ENCODE assay signal across 18 cellular contexts in the genomic region with DNA sequence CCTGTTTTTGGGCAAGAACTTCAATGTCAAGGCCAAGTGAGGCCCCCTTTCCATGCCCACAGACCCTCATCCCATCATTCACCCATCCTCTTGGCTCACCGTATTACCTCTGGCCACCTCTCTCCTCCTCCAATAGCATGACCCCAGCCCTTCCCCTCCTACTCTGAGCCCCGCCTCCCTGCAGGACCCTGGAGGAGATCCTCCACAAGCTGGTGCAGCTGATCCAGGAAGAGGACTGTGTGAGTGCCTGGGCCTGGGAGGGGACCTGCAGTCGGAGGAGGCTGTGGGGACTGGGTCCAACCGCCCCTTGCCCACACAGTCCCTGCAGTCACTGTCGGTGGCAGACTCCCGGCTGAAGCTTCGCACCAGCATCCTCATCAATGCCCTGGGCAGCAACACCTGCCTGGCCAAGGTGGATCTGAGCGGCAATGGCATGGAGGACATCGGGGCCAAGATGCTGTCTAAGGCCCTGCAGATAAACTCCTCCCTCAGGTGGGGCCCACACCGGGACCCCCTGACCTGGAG. TPM values are rescaled to one million over a fixed set of nuclear protein-coding genes. Genes with fewer than 3 reads are reported as not detected.
DNase-seq lines count a peak whose midpoint lies in the region; FAIRE-seq and TF ChIP-seq lines count a peak whose summit lies in the region.
"Had no signal": no experiment of that assay in that cellular context is flagged by ENCODE, and none has a peak within 500 bp of the region (broad histone marks: within the 10 kb centered on the region; RNA-seq: fewer than 3 reads in every experiment).

No MANE protein-coding gene starts in this region.

- POLR2A ChIA-PET in H1 (lab: Charles Lee; ENCODE audit: partially characterized antibody) (interaction anchor here (0.8 to 6.5 kb wide), 9 partner anchors 10 to 154 kb away, joined by 3 to 97 read pairs (median 14); partner anchors contain the start of genes CHMP4A and PCK2), PC-9 (lab: Charles Lee; ENCODE audit: unreplicated experiment) (interaction anchor here (0.8 to 1.6 kb wide), 2 partner anchors 35 to 88 kb away, joined by 3 read pairs; partner anchors contain the start of gene PCK2)

- H3K9me3 ChIP-seq in H1 (ENCODE audit: insufficient read depth in 2 of 2, low read depth in 1 of 2, low read length in 1 of 2): no peaks in the 10 kb centered on the region
- H3K9me3 ChIP-seq in PC-9 (ENCODE audit: insufficient read depth, low read depth): no peaks in the 10 kb centered on the region
- H3K9me3 ChIP-seq: heart right ventricle, lower lobe of right lung, stomach had no signal

- H3K4me1 ChIP-seq in H1 (replicated peaks in 1 of 4; ENCODE audit: control insufficient read depth in 3 of 4, insufficient read depth in 4 of 4, low read length in 3 of 4) (0 out of 7 replicates have a peak, but pooled peaks cover 0 to 2% (median 0%) of the 10 kb centered on the region in 4 experiments), PC-9 (replicated peaks; ENCODE audit: insufficient read depth) (no peaks in the 10 kb centered on the region)
- H3K4me1 ChIP-seq: lower lobe of right lung had no signal

- no TSS peak for BruUV-seq in PC-9 (replicated peaks; lab: Mats Ljungman, UMichigan)

- no peak overlapping the region for H3K18ac ChIP-seq in H1 (ENCODE audit: extremely low read depth, low read length)

- no peak overlapping the region for H3K27ac ChIP-seq in H1 (ENCODE audit: low read depth, low read length)
- H3K27ac ChIP-seq in PC-9: no peak overlapping the region
- H3K27ac ChIP-seq: GM23248, heart right ventricle, lower lobe of right lung, SK-N-MC, stomach had no signal

- H2AK5ac ChIP-seq in H1 (ENCODE audit: low read depth, low read length): peak overlapping the region; percentile 18; the same call in 1 of the 2 replicates

- no peak overlapping the region for H3K23ac ChIP-seq in H1 (ENCODE audit: insufficient read length)

- H3K14ac ChIP-seq in H1 (ENCODE audit: insufficient read length): no peak overlapping the region

- H2BK20ac ChIP-seq in H1 (ENCODE audit: low read length): no peak overlapping the region

- H3K9me2 ChIP-seq in PC-9 (ENCODE audit: insufficient read depth): no peaks in the 10 kb centered on the region

- no peak overlapping the region for H2BK120ac ChIP-seq in H1 (replicated peaks; ENCODE audit: low read depth, low read length)

- H3K79me1 ChIP-seq in H1 (ENCODE audit: low read depth, low read length): no peaks in the 10 kb centered on the region

- no peaks in the 10 kb centered on the region for H3K27me3 ChIP-seq in H7 (ENCODE audit: control insufficient read depth, insufficient read depth, low read length)
- H3K27me3 ChIP-seq in H1 (replicated peaks in 1 of 4; ENCODE audit: control insufficient read depth in 3 of 4, extremely low read depth in 1 of 4, insufficient read depth in 3 of 4, low read length in 3 of 4): no peaks in the 10 kb centered on the region
- H3K27me3 ChIP-seq in PC-9 (ENCODE audit: insufficient read depth, low read depth): peaks cover 24% of the 10 kb centered on the region

- peak; percentile 72 for DNase-seq in H7
- DNase-seq in H1 (ENCODE audit: low read depth in 1 of 2, low spot score in 2 of 2): no peak
- peak; percentile 54 for DNase-seq in posterior vena cava (ENCODE audit: low spot score)
- DNase-seq in GM19238 (ENCODE audit: insufficient read length, low spot score): no peak
- no peak for DNase-seq in PC-9
- DNase-seq: activated CD4-positive, CD25-positive, alpha-beta regulatory T cell; lower lobe of right lung; NCI-H2029; NCI-H446 treated with DMSO at 0.1 percent for 48 hours; stimulated activated CD4-positive, alpha-beta T cell treated with anti-CD3 and anti-CD28 coated beads, Interleukin-4, amount 100 ng/mL, for 1 hour had no signal

- no peaks in the 10 kb centered on the region for H3K23me2 ChIP-seq in H1 (ENCODE audit: low read depth, low read length)

- no peak for TF ChIP-seq RAD21 in H1 (IDR thresholded peaks at IDR 0.05 in 1 of 2, conservative IDR thresholded peaks at IDR 0.05 in 1 of 2; ENCODE audit: low read depth in 2 of 2, low read length in 2 of 2)

- H2BK5ac ChIP-seq in H1 (ENCODE audit: low read depth, low read length): 0 out of 2 replicates have a peak overlapping the region, but pooled peaks have one; percentile 35

- CTCF ChIA-PET in H1 (lab: Charles Lee; ENCODE audit: partially characterized antibody): interaction anchor here (0.6 to 9.6 kb wide), 27 partner anchors 8 to 286 kb away, joined by 3 to 234 read pairs (median 9); partner anchors contain the start of genes CIDEB, CPNE6, DCAF11 and DHRS4L2
- CTCF ChIA-PET in PC-9 (lab: Charles Lee): interaction anchor here (1.0 to 1.3 kb wide), 4 partner anchors 31 to 77 kb away, joined by 3 to 14 read pairs (median 4); partner anchors contain the start of gene PSME1

- H2AFZ ChIP-seq in H1 (ENCODE audit: low read length) (no peak overlapping the region), PC-9 (no peak overlapping the region)
- H2AFZ ChIP-seq: GM23248 had no signal

- H2BK12ac ChIP-seq in H1 (ENCODE audit: low read depth, low read length): no peak overlapping the region

- no peak overlapping the region for H2BK15ac ChIP-seq in H1 (ENCODE audit: low read length)

- H3K4me2 ChIP-seq in H1 (ENCODE audit: insufficient read depth in 1 of 2, low read depth in 2 of 2, low read length in 2 of 2) (no peak overlapping the region), PC-9 (no peak overlapping the region)
- H3K4me2 ChIP-seq: smooth muscle cell had no signal

- no peaks in the 10 kb centered on the region; the same call in 1 of the 2 replicates for H3K36me3 ChIP-seq in H7 (replicated peaks; ENCODE audit: control insufficient read depth, insufficient read depth, low read length)
- no peaks in the 10 kb centered on the region; a peak in 1 of 8 replicates for H3K36me3 ChIP-seq in H1 (ENCODE audit: control insufficient read depth in 2 of 4, insufficient read depth in 4 of 4, low read length in 3 of 4)
- no peaks in the 10 kb centered on the region for H3K36me3 ChIP-seq in PC-9 (ENCODE audit: low read depth)
- H3K36me3 ChIP-seq: heart right ventricle, lower lobe of right lung, stomach had no signal

- no peak overlapping the region for H4K5ac ChIP-seq in H1 (ENCODE audit: insufficient read length, low read depth, low read length)

- H3K4me3 ChIP-seq in H7 (ENCODE audit: insufficient read depth, low read depth, low read length) (no peak overlapping the region), H1 (ENCODE audit: extremely low read depth in 1 of 4, insufficient read depth in 2 of 4, low read depth in 3 of 4, low read length in 4 of 4) (no peak overlapping the region), PC-9 (no peak overlapping the region)
- H3K4me3 ChIP-seq: GM23248, heart right ventricle, lower lobe of right lung, SK-N-MC, smooth muscle cell, stomach had no signal

- TF ChIP-seq CTCF in H1 (IDR thresholded peaks at IDR 0.05; ENCODE audit: control extremely low read depth in 1 of 3, insufficient read depth in 1 of 3, low read depth in 1 of 3, low read length in 3 of 3): no peak
- TF ChIP-seq CTCF in PC-9 (conservative IDR thresholded peaks at IDR 0.05): no peak

- no peak overlapping the region for H3K56ac ChIP-seq in H1 (replicated peaks; ENCODE audit: insufficient read length, low read depth, low read length)

- TF ChIP-seq POLR2A in H1 (IDR thresholded peaks at IDR 0.05; ENCODE audit: control extremely low read depth in 1 of 2, low read depth in 2 of 2, low read length in 2 of 2): no peak

- no peak for FAIRE-seq in H1 (lab: Jason Lieb, UNC)

- H4K8ac ChIP-seq in H1 (ENCODE audit: extremely low read depth, insufficient read depth, low read length): no peak overlapping the region; the same call in 1 of the 2 replicates

- peaks cover 0 to 2% of the 10 kb centered on the region in 2 experiments for H4K20me1 ChIP-seq in H1 (replicated peaks in 1 of 2; ENCODE audit: control insufficient read depth in 1 of 2, insufficient read depth in 2 of 2, low read length in 2 of 2)
- no peaks in the 10 kb centered on the region for H4K20me1 ChIP-seq in PC-9 (ENCODE audit: insufficient read depth)

- no peak overlapping the region for H4K91ac ChIP-seq in H1 (replicated peaks; ENCODE audit: insufficient read length, low read length)

- WGBS in H1 (ENCODE audit: extremely low coverage in 1 of 2, insufficient coverage in 1 of 2, insufficient read length in 1 of 2, insufficient replicate concordance in 2 of 2, low coverage in 1 of 2, low lambda C conversion rate in 2 of 2, missing lambda C conversion rate in 1 of 2), 2 experiments: 88% methylated on average over 10 of the region's 10 CpGs; no CpG with 5 or more reads in 1 of the 2 experiments

- no peak overlapping the region for H3K4ac ChIP-seq in H1 (replicated peaks; ENCODE audit: insufficient read length, low read depth, low read length)

- H3F3A ChIP-seq in PC-9 (ENCODE audit: insufficient read depth, low read depth): no peaks in the 10 kb centered on the region

- no peak for TF ChIP-seq EP300 in H1 (IDR thresholded peaks at IDR 0.05; ENCODE audit: borderline replicate concordance in 1 of 2, low read depth in 2 of 2, low read length in 2 of 2)

- no peak overlapping the region for H3K9ac ChIP-seq in H1 (replicated peaks in 1 of 4; ENCODE audit: extremely low read depth in 1 of 4, low read depth in 3 of 4, low read length in 3 of 4)
- H3K9ac ChIP-seq: GM23248 had no signal

- intact Hi-C loops in posterior vena cava (cut with DNase I): no loop called here
- intact Hi-C loops in PC-9 (cut with micrococcal nuclease; ENCODE audit: unreplicated experiment): loop anchor here (1.0 to 2.0 kb wide), 5 partner anchors 31 to 238 kb away; partner anchors contain the start of genes IRF9 and TINF2

- H3K79me2 ChIP-seq in H1 (ENCODE audit: control insufficient read depth in 1 of 2, insufficient read depth in 2 of 2, low read length in 2 of 2) (no peaks in the 10 kb centered on the region), PC-9 (ENCODE audit: low read depth) (no peaks in the 10 kb centered on the region)

RNA-seq across cellular contexts. Expression of gene CARMIL3, which starts 7.2 kb away (rescaled TPM):
- 2.3 and 6.5 TPM in 2 replicates for total RNA-seq in H7 (2014; rRNA removed; shearing (Covaris generic))
- 8.5 and 9.0 TPM in 2 replicates for total RNA-seq in H1 (2021; fragmentation: NEBNext Ultra II Directional; extraction: Animal tissue kit (Norgen Biotek cat#: 25700))
- 6.0 and 7.8 TPM in 2 replicates for polyA plus RNA-seq in H1 (2011; rRNA removed)
- polyA plus RNA-seq in H1 (2011; cell fraction: cytosol; rRNA removed): 6.2 TPM
- 66.0 TPM for polyA plus RNA-seq in H1 (2011; cell fraction: nucleus; rRNA removed)
- 8.3 to 9.7 TPM (median 9.4 TPM) in 4 replicates for polyA plus RNA-seq in H1 (2012, experiment 1 of 2)
- polyA plus RNA-seq in H1 (2012, experiment 2 of 2): 4.6 TPM
- polyA plus RNA-seq in H1 (2013, experiment 1 of 2): 4.0 TPM
- 3.4 TPM for polyA plus RNA-seq in H1 (2013, experiment 2 of 2)
- polyA minus RNA-seq in H1 (2011; rRNA and poly(A)+ RNA removed): 9.5 and 11.4 TPM in 2 replicates
- 3.9 TPM for polyA minus RNA-seq in H1 (2011; cell fraction: cytosol; rRNA and poly(A)+ RNA removed)
- 17.4 TPM for polyA minus RNA-seq in H1 (2011; cell fraction: nucleus; rRNA and poly(A)+ RNA removed)
- total RNA-seq in posterior vena cava (under 1 TPM; 0.14 to 0.23 TPM), PC-9 (2021) (not detected in 2 replicates)
- total RNA-seq: GM23248, smooth muscle cell had no signal
- polyA plus RNA-seq: GM23248, smooth muscle cell had no signal

RNA-seq across cellular contexts. Expression of gene CPNE6, which starts 12.3 kb away (rescaled TPM):
- total RNA-seq in H7 (2014; rRNA removed; shearing (Covaris generic)): 0.04 TPM in 1 of 2 replicates, not detected in the other
- not detected in 2 replicates for total RNA-seq in H1 (2021; fragmentation: NEBNext Ultra II Directional; extraction: Animal tissue kit (Norgen Biotek cat#: 25700))
- 0.02 and 0.05 TPM in 2 replicates for polyA plus RNA-seq in H1 (2011; rRNA removed)
- polyA plus RNA-seq in H1 (2011; cell fraction: cytosol; rRNA removed): not detected
- polyA plus RNA-seq in H1 (2011; cell fraction: nucleus; rRNA removed): 0.81 TPM
- polyA plus RNA-seq in H1 (2012, experiment 1 of 2): not detected in 4 replicates
- polyA plus RNA-seq in H1 (2012, experiment 2 of 2): not detected
- 0.04 TPM for polyA plus RNA-seq in H1 (2013, experiment 1 of 2)
- polyA plus RNA-seq in H1 (2013, experiment 2 of 2): not detected
- 0.07 TPM in 1 of 2 replicates, not detected in the other for polyA minus RNA-seq in H1 (2011; rRNA and poly(A)+ RNA removed)
- not detected for polyA minus RNA-seq in H1 (2011; cell fraction: cytosol; rRNA and poly(A)+ RNA removed)
- polyA minus RNA-seq in H1 (2011; cell fraction: nucleus; rRNA and poly(A)+ RNA removed): not detected
- total RNA-seq in posterior vena cava (1 to 10 TPM in 1 of 2 donors, under 1 TPM in 1; 0.32 to 1.3 TPM), PC-9 (2021) (not detected in 2 replicates)
- total RNA-seq: activated CD8-positive, alpha-beta T cell treated with anti-CD3 and anti-CD28 coated beads for 36 hours; CD8-positive, alpha-beta T cell; GM23248; lower lobe of right lung; smooth muscle cell; stomach had no signal
- polyA plus RNA-seq: GM23248, heart right ventricle, immature natural killer cell, smooth muscle cell had no signal

RNA-seq across cellular contexts. Expression of gene PCK2, which starts 35.1 kb away (rescaled TPM):
- 73.7 and 80.1 TPM in 2 replicates for total RNA-seq in H7 (2014; rRNA removed; shearing (Covaris generic))
- total RNA-seq in H1 (2021; fragmentation: NEBNext Ultra II Directional; extraction: Animal tissue kit (Norgen Biotek cat#: 25700)): 79.3 and 81.9 TPM in 2 replicates
- 115 and 221 TPM in 2 replicates for polyA plus RNA-seq in H1 (2011; rRNA removed)
- 165 TPM for polyA plus RNA-seq in H1 (2011; cell fraction: cytosol; rRNA removed)
- polyA plus RNA-seq in H1 (2011; cell fraction: nucleus; rRNA removed): 263 TPM
- 63.9 to 105 TPM (median 99.4 TPM) in 4 replicates for polyA plus RNA-seq in H1 (2012, experiment 1 of 2)
- polyA plus RNA-seq in H1 (2012, experiment 2 of 2): 105 TPM
- polyA plus RNA-seq in H1 (2013, experiment 1 of 2): 67.3 TPM
- polyA plus RNA-seq in H1 (2013, experiment 2 of 2): 67.0 TPM
- polyA minus RNA-seq in H1 (2011; rRNA and poly(A)+ RNA removed): 75.2 and 96.9 TPM in 2 replicates
- 79.0 TPM for polyA minus RNA-seq in H1 (2011; cell fraction: cytosol; rRNA and poly(A)+ RNA removed)
- 63.1 TPM for polyA minus RNA-seq in H1 (2011; cell fraction: nucleus; rRNA and poly(A)+ RNA removed)
- total RNA-seq in posterior vena cava (10 to 100 TPM; 18.8 to 27.4 TPM), PC-9 (2021) (77.4 and 113 TPM in 2 replicates)

RNA-seq across cellular contexts. Expression of gene DCAF11, which starts 55.6 kb away (rescaled TPM):
- total RNA-seq in H7 (2014; rRNA removed; shearing (Covaris generic)): 70.4 and 90.1 TPM in 2 replicates
- total RNA-seq in H1 (2021; fragmentation: NEBNext Ultra II Directional; extraction: Animal tissue kit (Norgen Biotek cat#: 25700)): 63.6 and 67.2 TPM in 2 replicates
- 60.4 and 74.6 TPM in 2 replicates for polyA plus RNA-seq in H1 (2011; rRNA removed)
- 80.4 TPM for polyA plus RNA-seq in H1 (2011; cell fraction: cytosol; rRNA removed)
- polyA plus RNA-seq in H1 (2011; cell fraction: nucleus; rRNA removed): 82.9 TPM
- 58.7 to 73.6 TPM (median 70.9 TPM) in 4 replicates for polyA plus RNA-seq in H1 (2012, experiment 1 of 2)
- 77.2 TPM for polyA plus RNA-seq in H1 (2012, experiment 2 of 2)
- 30.0 TPM for polyA plus RNA-seq in H1 (2013, experiment 1 of 2)
- 30.0 TPM for polyA plus RNA-seq in H1 (2013, experiment 2 of 2)
- polyA minus RNA-seq in H1 (2011; rRNA and poly(A)+ RNA removed): 83.6 and 86.0 TPM in 2 replicates
- polyA minus RNA-seq in H1 (2011; cell fraction: cytosol; rRNA and poly(A)+ RNA removed): 46.2 TPM
- 55.6 TPM for polyA minus RNA-seq in H1 (2011; cell fraction: nucleus; rRNA and poly(A)+ RNA removed)
- total RNA-seq in posterior vena cava: 10 to 100 TPM; 32.2 to 37.1 TPM
- 52.7 and 87.6 TPM in 2 replicates for total RNA-seq in PC-9 (2021)

RNA-seq across cellular contexts. Expression of gene NRL, which starts 55.7 kb away (rescaled TPM):
- 0.87 and 2.1 TPM in 2 replicates for total RNA-seq in H7 (2014; rRNA removed; shearing (Covaris generic))
- 1.1 TPM in 2 replicates for total RNA-seq in H1 (2021; fragmentation: NEBNext Ultra II Directional; extraction: Animal tissue kit (Norgen Biotek cat#: 25700))
- polyA plus RNA-seq in H1 (2011; rRNA removed): 2.1 and 2.2 TPM in 2 replicates
- 1.9 TPM for polyA plus RNA-seq in H1 (2011; cell fraction: cytosol; rRNA removed)
- 1.8 TPM for polyA plus RNA-seq in H1 (2011; cell fraction: nucleus; rRNA removed)
- 0.39 to 1.3 TPM (median 0.65 TPM) in 4 replicates for polyA plus RNA-seq in H1 (2012, experiment 1 of 2)
- 1.0 TPM for polyA plus RNA-seq in H1 (2012, experiment 2 of 2)
- polyA plus RNA-seq in H1 (2013, experiment 1 of 2): 1.1 TPM
- polyA plus RNA-seq in H1 (2013, experiment 2 of 2): 1.3 TPM
- polyA minus RNA-seq in H1 (2011; rRNA and poly(A)+ RNA removed): 0.95 and 1.5 TPM in 2 replicates
- 0.51 TPM for polyA minus RNA-seq in H1 (2011; cell fraction: cytosol; rRNA and poly(A)+ RNA removed)
- 2.5 TPM for polyA minus RNA-seq in H1 (2011; cell fraction: nucleus; rRNA and poly(A)+ RNA removed)
- total RNA-seq in posterior vena cava (1 to 10 TPM; 1.1 to 1.4 TPM), PC-9 (2021) (1.2 and 2.3 TPM in 2 replicates)

Comparison
In these comparisons a context has a peak if more than half of its experiments do, and no peak if none do; other contexts are left out.
1. DNase-seq: peak in H7 (single experiment) and posterior vena cava (single experiment); none in H1 (0 of 2), GM19238 (single experiment) and PC-9 (0 of 2).